Comparison of ENCODE assay signal across 13 cellular contexts in genomic region chr19:6710273-6711077, GRCh38. TPM values are rescaled to one million over a fixed set of nuclear protein-coding genes. Genes with fewer than 3 reads are reported as not detected.
A peak's percentile ranks its signal among the peaks of the same experiment; 100 is the strongest.
DNase-seq lines count a peak whose midpoint lies in the region; TF ChIP-seq lines count a peak whose summit lies in the region.
"Had no signal": no experiment of that assay in that cellular context is flagged by ENCODE, and none has a peak within 500 bp of the region (broad histone marks: within the 10 kb centered on the region; RNA-seq: fewer than 3 reads in every experiment).

No MANE protein-coding gene starts in this region.

- H3K36me3 ChIP-seq in A673 (ENCODE audit: insufficient read depth, low read length, poor library complexity, severe bottlenecking) (no peaks in the 10 kb centered on the region), GM06990 (ENCODE audit: control insufficient read depth, insufficient read depth, low read length) (no peaks in the 10 kb centered on the region), WERI-Rb-1 (no peaks in the 10 kb centered on the region), kidney epithelial cell (ENCODE audit: control insufficient read depth, insufficient read depth, low read length) (no peaks in the 10 kb centered on the region)

- POLR2A ChIA-PET in A673 (lab: Charles Lee; ENCODE audit: low non-redundant PET): no interaction called here

- H3K4me3 ChIP-seq in A673 (ENCODE audit: low read depth, low read length, poor library complexity, severe bottlenecking): no peak overlapping the region
- no peak overlapping the region for H3K4me3 ChIP-seq in GM06990 (replicated peaks; ENCODE audit: low read depth, low read length)
- no peak overlapping the region for H3K4me3 ChIP-seq in WERI-Rb-1 (ENCODE audit: low read depth, low read length)
- no peak overlapping the region for H3K4me3 ChIP-seq in kidney epithelial cell (ENCODE audit: low read depth, low read length)
- H3K4me3 ChIP-seq: pancreas had no signal

- H3K27me3 ChIP-seq in A673 (replicated peaks; ENCODE audit: insufficient read depth, low read depth, low read length, poor library complexity): peaks cover 4% of the 10 kb centered on the region
- H3K27me3 ChIP-seq in GM06990 (replicated peaks; ENCODE audit: control insufficient read depth, insufficient read depth, low read length): peaks cover 1% of the 10 kb centered on the region
- H3K27me3 ChIP-seq in WERI-Rb-1 (ENCODE audit: insufficient read depth, low read depth, severe bottlenecking): peaks cover 41% of the 10 kb centered on the region
- H3K27me3 ChIP-seq in kidney epithelial cell (ENCODE audit: control insufficient read depth, insufficient read depth, low read length): peaks cover 25% of the 10 kb centered on the region
- H3K27me3 ChIP-seq: pancreas had no signal

- no peak for DNase-seq in A673 (ENCODE audit: low spot score)
- DNase-seq in GM06990 (ENCODE audit: extremely low read depth, insufficient read length): no peak
- peak; percentile 50 for DNase-seq in WERI-Rb-1
- no peak for DNase-seq in kidney epithelial cell (ENCODE audit: low read depth)
- no peak for DNase-seq in NCI-H82 treated with DMSO at 0.1 percent for 48 hours (lab: John Stamatoyannopoulos, UW; ENCODE audit: unreplicated experiment)
- no peak for DNase-seq in central memory CD4-positive, alpha-beta T cell
- no peak for DNase-seq in NCI-H146 treated with DMSO at 0.1 percent for 48 hours (lab: John Stamatoyannopoulos, UW; ENCODE audit: unreplicated experiment)
- DNase-seq in DMS79 treated with DMSO at 0.1 percent for 48 hours (lab: John Stamatoyannopoulos, UW): no peak
- DNase-seq: erythroblast, kidney glomerular epithelial cell, pancreas, SIG-M5 had no signal

- no TSS peak for BruUV-seq in A673 (replicated peaks; lab: Mats Ljungman, UMichigan)

- H3K27ac ChIP-seq in A673 (ENCODE audit: low read depth, low read length, poor library complexity, severe bottlenecking) (no peak overlapping the region), WERI-Rb-1 (no peak overlapping the region)
- H3K27ac ChIP-seq: pancreas had no signal

- no peaks in the 10 kb centered on the region for H3K4me1 ChIP-seq in A673 (ENCODE audit: insufficient read depth, low read length, poor library complexity, severe bottlenecking)
- H3K4me1 ChIP-seq: pancreas had no signal

- TF ChIP-seq CTCF in A673 (conservative IDR thresholded peaks at IDR 0.05; ENCODE audit: low read depth, low read length) (peak; percentile 43; the same call in 1 of the 2 replicates), GM06990 (IDR thresholded peaks at IDR 0.05; ENCODE audit: insufficient read depth, low read length, poor library complexity, severe bottlenecking) (peak; percentile 30), WERI-Rb-1 (IDR thresholded peaks at IDR 0.05; ENCODE audit: low read depth, low read length) (peak; percentile 67), kidney epithelial cell (IDR thresholded peaks at IDR 0.05; ENCODE audit: insufficient read depth, low read length, poor library complexity, severe bottlenecking) (peak; percentile 30)

- intact Hi-C loops in A673 (cut with micrococcal nuclease; ENCODE audit: unreplicated experiment): no loop called here

- H3K9me3 ChIP-seq in A673 (ENCODE audit: low read depth, low read length, poor library complexity, severe bottlenecking) (no peaks in the 10 kb centered on the region), WERI-Rb-1 (ENCODE audit: severe bottlenecking) (no peaks in the 10 kb centered on the region)
- H3K9me3 ChIP-seq: pancreas had no signal

- CTCF ChIA-PET in A673 (lab: Charles Lee): no interaction called here

RNA-seq across cellular contexts. Expression of gene C3, which starts 10.0 kb away (rescaled TPM):
- total RNA-seq in A673 (2021) (1.8 TPM in 2 replicates), kidney epithelial cell (58.5 and 61.8 TPM in 2 replicates)

RNA-seq across cellular contexts. Expression of gene GPR108, which starts 26.9 kb away (rescaled TPM):
- total RNA-seq in A673 (2021): 36.4 and 37.4 TPM in 2 replicates
- 59.9 and 66.6 TPM in 2 replicates for total RNA-seq in kidney epithelial cell

RNA-seq across cellular contexts. Expression of gene TRIP10, which starts 29.0 kb away (rescaled TPM):
- total RNA-seq in A673 (2021): 70.2 and 79.2 TPM in 2 replicates
- 31.2 and 35.2 TPM in 2 replicates for total RNA-seq in kidney epithelial cell

RNA-seq across cellular contexts. Expression of gene TNFSF14, which starts 40.5 kb away (rescaled TPM):
- not detected in 2 replicates for total RNA-seq in A673 (2021)
- total RNA-seq in kidney epithelial cell: not detected in 2 replicates
- total RNA-seq: astrocyte had no signal

RNA-seq across cellular contexts. Expression of gene SH2D3A, which starts 56.8 kb away (rescaled TPM):
- total RNA-seq in A673 (2021) (0.95 and 1.7 TPM in 2 replicates), kidney epithelial cell (40.0 and 45.8 TPM in 2 replicates)

Comparison
In these comparisons a context has a peak if more than half of its experiments do, and no peak if none do; other contexts are left out.
1. RNA of gene C3, which starts 10.0 kb away (total RNA-seq): 58.5 to 61.8 TPM in kidney epithelial cell; 1.8 TPM in A673; every median in the first group is over 10 times any median in the second.
2. Peak in every context shown above with its lines, with median percentiles within 50 percentile points of each other: CTCF ChIP-seq.